Comparison of ENCODE assay signal across 8 cellular contexts in the genomic region with DNA sequence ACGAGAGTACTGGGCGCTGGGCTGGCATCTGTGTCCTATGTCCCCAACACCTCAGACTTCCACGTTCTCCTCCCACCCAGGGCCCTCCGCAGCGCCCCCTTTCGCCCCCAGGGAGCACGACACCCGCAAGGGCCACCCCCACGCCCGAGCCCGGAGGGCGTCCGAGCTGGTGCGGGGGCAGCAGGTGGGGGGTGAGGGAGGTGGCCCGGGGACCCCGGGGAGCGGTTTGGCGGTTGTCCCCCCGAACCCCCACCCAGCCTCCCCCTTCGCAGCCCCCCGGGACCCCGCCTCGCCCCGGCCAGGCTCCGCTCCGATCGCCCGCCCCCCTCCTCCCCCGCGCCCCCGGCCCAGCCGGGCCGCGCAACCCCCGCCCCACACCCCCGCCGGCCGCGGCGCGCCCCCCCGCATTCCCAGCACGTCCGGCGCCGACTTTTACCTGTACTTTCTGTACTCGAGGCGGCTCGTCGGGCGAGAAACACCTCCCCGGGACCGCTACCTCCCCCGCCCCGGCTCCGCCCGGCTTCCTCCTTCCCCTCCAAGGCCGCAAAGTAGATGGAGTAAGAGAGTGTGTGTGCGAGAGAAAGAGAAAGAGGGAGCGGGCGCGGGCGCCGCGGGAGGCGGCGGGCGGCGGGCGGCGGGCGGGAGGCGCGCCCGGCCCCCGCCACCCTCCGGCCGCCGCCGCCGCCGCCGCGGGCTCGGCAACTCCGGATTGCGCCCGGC. TPM values are rescaled to one million over a fixed set of nuclear protein-coding genes. Genes with fewer than 3 reads are reported as not detected.
A peak's percentile ranks its signal among the peaks of the same experiment; 100 is the strongest.
DNase-seq lines count a peak whose midpoint lies in the region; ATAC-seq and TF ChIP-seq lines count a peak whose summit lies in the region.

No MANE protein-coding gene starts in this region.

- H3K79me2 ChIP-seq in OCI-LY1 (ENCODE audit: insufficient read depth, low read length), result no peaks in the 10 kb centered on the region

- H3K9ac ChIP-seq in BLaER1 treated with 17β-estradiol and CSF1 and Interleukin-3, amounts not matched to agents 10 nM and 100 nM, result peak overlapping the region; percentile 80 to 89 (median 88)
- H3K9ac ChIP-seq in OCI-LY1 (ENCODE audit: low read length) (no peak overlapping the region), skeletal muscle tissue (ENCODE audit: low read depth in 1 of 3, low read length in 3 of 3) (no peak overlapping the region)

- H3F3A ChIP-seq in OCI-LY1 (ENCODE audit: insufficient read depth, low read length), result no peaks in the 10 kb centered on the region

- peak; percentile 71 for TF ChIP-seq CTCF in OCI-LY1 (IDR thresholded peaks at IDR 0.05; ENCODE audit: low read length)

- peak overlapping the region; percentile 91 for H3K27ac Mint-ChIP-seq in activated naive CD4-positive, alpha-beta T cell treated with anti-CD3 and anti-CD28 coated beads, Interleukin-2, amount 10 ng/mL, durations not matched to agents 7 days and 5 days

- no peak overlapping the region for H2AFZ ChIP-seq in OCI-LY1 (ENCODE audit: low read length)

- peak overlapping the region; percentile 53 to 94 (median 74) for H3K4me2 ChIP-seq in BLaER1 treated with 17β-estradiol and CSF1 and Interleukin-3, amounts not matched to agents 10 nM and 100 nM
- no peak overlapping the region for H3K4me2 ChIP-seq in OCI-LY1 (ENCODE audit: low read length)

- H3K9me2 ChIP-seq in OCI-LY1 (ENCODE audit: low read depth, low read length), result no peaks in the 10 kb centered on the region

- H3K27me3 ChIP-seq in BLaER1 treated with 17β-estradiol and CSF1 and Interleukin-3, amounts not matched to agents 10 nM and 100 nM, result no peaks in the 10 kb centered on the region
- H3K27me3 ChIP-seq in OCI-LY1 (ENCODE audit: insufficient read depth, low read length) (no peaks in the 10 kb centered on the region; the same call in 1 of the 2 replicates), skeletal muscle tissue (ENCODE audit: control insufficient read depth in 3 of 3, insufficient read depth in 3 of 3, low read length in 3 of 3) (peaks cover 0 to 13% (median 13%) of the 10 kb centered on the region in 3 donors)

- H3K36me3 Mint-ChIP-seq in activated naive CD4-positive, alpha-beta T cell treated with anti-CD3 and anti-CD28 coated beads, Interleukin-2, amount 10 ng/mL, durations not matched to agents 7 days and 5 days, result peaks cover 17% of the 10 kb centered on the region

- peaks cover 0 to 11% (median 0%) of the 10 kb centered on the region in 11 experiments; a peak in 3 of 22 replicates for H3K36me3 ChIP-seq in BLaER1 treated with 17β-estradiol and CSF1 and Interleukin-3, amounts not matched to agents 10 nM and 100 nM
- H3K36me3 ChIP-seq in OCI-LY1 (ENCODE audit: insufficient read depth, low read length), result no peaks in the 10 kb centered on the region
- H3K36me3 ChIP-seq in skeletal muscle tissue (ENCODE audit: control insufficient read depth in 3 of 3, insufficient read depth in 3 of 3, low read length in 3 of 3), result no peaks in the 10 kb centered on the region

- H3K4me3 ChIP-seq in BLaER1 treated with 17β-estradiol and CSF1 and Interleukin-3, amounts not matched to agents 10 nM and 100 nM, result peak overlapping the region; percentile 74 to 87 (median 82)
- H3K4me3 ChIP-seq in OCI-LY1 (ENCODE audit: low read depth, low read length, poor library complexity, severe bottlenecking) (peak overlapping the region; percentile 57), skeletal muscle tissue (ENCODE audit: low read length in 3 of 3) (peak overlapping the region in 2 of 3 donors; percentile 12 to 41)

- CTCF ChIA-PET in activated naive CD4-positive, alpha-beta T cell treated with anti-CD3 and anti-CD28 coated beads, Interleukin-2, amount 10 ng/mL, durations not matched to agents 7 days and 5 days (lab: Charles Lee), result interaction anchor here (0.9 to 2.2 kb wide), 2 partner anchors 62 to 277 kb away, joined by 3 to 11 read pairs; no protein-coding TSS in a partner anchor

- H3K27ac ChIP-seq in BLaER1 treated with 17β-estradiol and CSF1 and Interleukin-3, amounts not matched to agents 10 nM and 100 nM, result peak overlapping the region; percentile 70 to 90 (median 84)
- no peak overlapping the region for H3K27ac ChIP-seq in OCI-LY1 (ENCODE audit: low read depth, low read length, poor library complexity, severe bottlenecking)
- H3K27ac ChIP-seq in skeletal muscle tissue (ENCODE audit: low read depth, low read length), result no peak overlapping the region

- H3K4me1 ChIP-seq in BLaER1 treated with 17β-estradiol and CSF1 and Interleukin-3, amounts not matched to agents 10 nM and 100 nM, result peaks cover 40 to 72% (median 46%) of the 10 kb centered on the region in 10 experiments
- H3K4me1 ChIP-seq in OCI-LY1 (ENCODE audit: insufficient read depth, low read length, severe bottlenecking), result peaks cover 3% of the 10 kb centered on the region
- no peaks in the 10 kb centered on the region for H3K4me1 ChIP-seq in skeletal muscle tissue (ENCODE audit: control insufficient read depth in 3 of 3, insufficient read depth in 3 of 3, low read length in 3 of 3)

- H3K9me3 Mint-ChIP-seq in activated naive CD4-positive, alpha-beta T cell treated with anti-CD3 and anti-CD28 coated beads, Interleukin-2, amount 10 ng/mL, durations not matched to agents 7 days and 5 days, result peaks cover 5% of the 10 kb centered on the region

- ATAC-seq in GM21515 (IDR thresholded peaks at IDR 0.05; ENCODE audit: unreplicated experiment) (peak; percentile 22), left ventricle myocardium superior (peak; percentile 22), GM18907 (IDR thresholded peaks at IDR 0.05; ENCODE audit: unreplicated experiment) (no peak)

- DNase-seq in activated naive CD4-positive, alpha-beta T cell treated with anti-CD3 and anti-CD28 coated beads, Interleukin-2, amount 10 ng/mL, durations not matched to agents 7 days and 5 days, result peak; percentile 75
- peak; percentile 40 for DNase-seq in left ventricle myocardium superior
- no peak for DNase-seq in NCI-H1436 (lab: John Stamatoyannopoulos, UW)

- peak overlapping the region; percentile 96 for H3K4me3 Mint-ChIP-seq in activated naive CD4-positive, alpha-beta T cell treated with anti-CD3 and anti-CD28 coated beads, Interleukin-2, amount 10 ng/mL, durations not matched to agents 7 days and 5 days

- H3K9me3 ChIP-seq in BLaER1 treated with 17β-estradiol and CSF1 and Interleukin-3, amounts not matched to agents 10 nM and 100 nM (replicated peaks in 1 of 11), result peaks cover 0 to 25% (median 10%) of the 10 kb centered on the region in 11 experiments; a peak in 16 of 22 replicates
- H3K9me3 ChIP-seq in OCI-LY1 (ENCODE audit: low read length) (no peaks in the 10 kb centered on the region), skeletal muscle tissue (ENCODE audit: control insufficient read depth in 3 of 3, low read length in 3 of 3) (no peaks in the 10 kb centered on the region)

- H3K27me3 Mint-ChIP-seq in activated naive CD4-positive, alpha-beta T cell treated with anti-CD3 and anti-CD28 coated beads, Interleukin-2, amount 10 ng/mL, durations not matched to agents 7 days and 5 days, result peaks cover 12% of the 10 kb centered on the region

- peaks cover 0 to 38% (median 13%) of the 10 kb centered on the region in 11 experiments; a peak in 11 of 22 replicates for H4K20me1 ChIP-seq in BLaER1 treated with 17β-estradiol and CSF1 and Interleukin-3, amounts not matched to agents 10 nM and 100 nM
- H4K20me1 ChIP-seq in OCI-LY1 (ENCODE audit: insufficient read depth, low read length), result no peaks in the 10 kb centered on the region

- H3K4me1 Mint-ChIP-seq in activated naive CD4-positive, alpha-beta T cell treated with anti-CD3 and anti-CD28 coated beads, Interleukin-2, amount 10 ng/mL, durations not matched to agents 7 days and 5 days, result peaks cover 41% of the 10 kb centered on the region

- intact Hi-C loops in left ventricle myocardium superior (cut with micrococcal nuclease), result no loop called here

RNA-seq across cellular contexts. Expression of gene CDYL2, which starts 0.9 kb away (rescaled TPM):
- 2.9 TPM for total RNA-seq in left ventricle myocardium superior
- total RNA-seq in skeletal muscle tissue, result 1.6 TPM

Comparison
In these comparisons a context has a peak if more than half of its experiments do, and no peak if none do; other contexts are left out.
1. H3K27ac ChIP-seq: peak in BLaER1 treated with 17β-estradiol and CSF1 and Interleukin-3, amounts not matched to agents 10 nM and 100 nM (11 of 11); none in OCI-LY1 (single experiment) and skeletal muscle tissue (single experiment).
2. H3K4me3 ChIP-seq: peak in every context shown above with its lines; median percentile 82 in BLaER1 treated with 17β-estradiol and CSF1 and Interleukin-3, amounts not matched to agents 10 nM and 100 nM; 57 in OCI-LY1; 26 in skeletal muscle tissue.
3. H3K9ac ChIP-seq: peak in BLaER1 treated with 17β-estradiol and CSF1 and Interleukin-3, amounts not matched to agents 10 nM and 100 nM (11 of 11); none in OCI-LY1 (single experiment) and skeletal muscle tissue (0 of 3).